In the genomic region with DNA sequence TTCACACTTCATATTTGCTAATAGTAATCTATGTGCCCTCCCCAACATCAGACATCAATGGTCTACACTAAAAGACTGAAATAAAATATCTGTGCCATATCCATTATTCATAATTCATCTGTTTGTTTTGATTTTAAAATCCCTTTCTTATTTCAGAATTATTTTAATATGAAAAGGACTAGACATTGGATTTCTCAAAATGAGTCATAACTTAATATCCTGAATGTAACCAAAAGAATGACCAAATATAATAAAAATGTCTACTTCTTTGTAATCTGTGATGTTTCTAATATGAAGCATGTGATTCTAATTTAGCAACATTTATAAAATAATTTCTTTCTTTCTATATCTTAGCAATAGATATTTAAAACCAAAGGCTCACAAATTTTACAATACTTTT, we compare ENCODE assay signal across 18 cellular contexts.
A peak's percentile ranks its signal among the peaks of the same experiment; 100 is the strongest.
DNase-seq lines count a peak whose midpoint lies in the region; FAIRE-seq and TF ChIP-seq lines count a peak whose summit lies in the region.
"Had no signal": no experiment of that assay in that cellular context is flagged by ENCODE, and none has a peak within 500 bp of the region (broad histone marks: within the 10 kb centered on the region; RNA-seq: fewer than 3 reads in every experiment).

No MANE protein-coding gene starts in this region.

- no peak overlapping the region for H3K27ac ChIP-seq in endothelial cell of umbilical vein (ENCODE audit: insufficient read depth, low read depth, low read length)
- H3K27ac ChIP-seq in kidney (ENCODE audit: low read depth in 2 of 2, low read length in 2 of 2) = no peak overlapping the region
- H3K27ac ChIP-seq: A549, C4-2B, HL-60 had no signal

- no peaks in the 10 kb centered on the region for H3K79me2 ChIP-seq in endothelial cell of umbilical vein (ENCODE audit: control insufficient read depth, insufficient read depth, low read length)

- CTCF ChIA-PET in endothelial cell of umbilical vein (lab: Charles Lee) = interaction anchor here (1.1 to 2.7 kb wide), 4 partner anchors 10 to 33 kb away, joined by 3 to 10 read pairs (median 8); no protein-coding TSS in a partner anchor

- H3K9me3 ChIP-seq in endothelial cell of umbilical vein (replicated peaks; ENCODE audit: control insufficient read depth, insufficient read depth, low read length) (no peaks in the 10 kb centered on the region), kidney (ENCODE audit: control insufficient read depth in 1 of 2, low read length in 2 of 2) (no peaks in the 10 kb centered on the region)
- H3K9me3 ChIP-seq: A549, Caco-2 had no signal

- H3K4me1 ChIP-seq in endothelial cell of umbilical vein (ENCODE audit: control insufficient read depth, extremely low read depth, insufficient read depth, low read length) = no peaks in the 10 kb centered on the region
- no peaks in the 10 kb centered on the region for H3K4me1 ChIP-seq in kidney (ENCODE audit: control insufficient read depth in 1 of 2, insufficient read depth in 1 of 2, low read depth in 1 of 2, low read length in 2 of 2)
- H3K4me1 ChIP-seq: A549, Caco-2 had no signal

- no peak for TF ChIP-seq POLR2A in endothelial cell of umbilical vein (IDR thresholded peaks at IDR 0.05; ENCODE audit: low read depth, low read length)

- no peak overlapping the region for H3K4me3 ChIP-seq in endothelial cell of umbilical vein (replicated peaks in 1 of 3; ENCODE audit: insufficient read depth in 1 of 3, low read depth in 1 of 3, low read length in 3 of 3)
- no peak overlapping the region for H3K4me3 ChIP-seq in kidney (ENCODE audit: low read length in 2 of 2)
- H3K4me3 ChIP-seq: A549 had no signal

- no peak overlapping the region for H3K4me2 ChIP-seq in endothelial cell of umbilical vein (ENCODE audit: insufficient read depth, low read length)
- H3K4me2 ChIP-seq: A549 had no signal

- POLR2A ChIA-PET in endothelial cell of umbilical vein (lab: Charles Lee) = no interaction called here

- H3K36me3 ChIP-seq in endothelial cell of umbilical vein (ENCODE audit: control insufficient read depth in 2 of 2, extremely low read depth in 1 of 2, insufficient read depth in 2 of 2, low read length in 2 of 2) (no peaks in the 10 kb centered on the region), kidney (ENCODE audit: control insufficient read depth in 1 of 2, insufficient read depth in 2 of 2, low read length in 2 of 2) (no peaks in the 10 kb centered on the region)

- intact Hi-C loops in endothelial cell of umbilical vein (cut with micrococcal nuclease) = no loop called here
- intact Hi-C loops in kidney (cut with DNase I) = no loop called here
- intact Hi-C loops in head of caudate nucleus (cut with DNase I) = no loop called here

- H3K9ac ChIP-seq in endothelial cell of umbilical vein (replicated peaks; ENCODE audit: extremely low read depth, insufficient read depth, low read length) (no peak overlapping the region), kidney (ENCODE audit: low read length in 2 of 2) (no peak overlapping the region)

- DNase-seq in LHCN-M2 (ENCODE audit: low read depth) (peak; percentile 13), endothelial cell of umbilical vein (ENCODE audit: low read depth, low spot score) (no peak), kidney (no peak), NCI-H1694 (lab: John Stamatoyannopoulos, UW) (no peak), SHP77 (lab: John Stamatoyannopoulos, UW) (no peak), head of caudate nucleus (no peak)
- DNase-seq: AML-193; Caco-2; CD4-positive, alpha-beta T cell; DMS79; GF-D8; GOT3; H7; HFFc6 had no signal

- H3K27me3 ChIP-seq in endothelial cell of umbilical vein (ENCODE audit: control insufficient read depth in 2 of 2, insufficient read depth in 2 of 2, low read length in 2 of 2) = peaks cover 5 to 28% of the 10 kb centered on the region in 2 experiments

- H3K9me1 ChIP-seq in endothelial cell of umbilical vein (replicated peaks; ENCODE audit: control insufficient read depth, extremely low read depth, insufficient read depth, low read length) = no peaks in the 10 kb centered on the region

- H4K20me1 ChIP-seq in endothelial cell of umbilical vein (replicated peaks; ENCODE audit: control insufficient read depth, extremely low read depth, insufficient read depth, low read length) = no peaks in the 10 kb centered on the region

- no TSS peak for BruUV-seq in endothelial cell of umbilical vein (replicated peaks; lab: Mats Ljungman, UMichigan)

- dilution Hi-C loops in endothelial cell of umbilical vein (cut with MboI; ENCODE audit: extremely low pct_ligation_motif_present, low sequenced_read_pairs) = no loop called here

- TF ChIP-seq CTCF in endothelial cell of umbilical vein (IDR thresholded peaks at IDR 0.05; ENCODE audit: extremely low read depth in 1 of 2, insufficient read depth in 1 of 2, low read depth in 1 of 2, low read length in 2 of 2) = no peak
- TF ChIP-seq CTCF in kidney (IDR thresholded peaks at IDR 0.05; ENCODE audit: borderline replicate concordance, extremely low read depth, insufficient read depth) = no peak

- H2AFZ ChIP-seq in endothelial cell of umbilical vein (ENCODE audit: low read depth, low read length) = no peak overlapping the region

- no peak for FAIRE-seq in endothelial cell of umbilical vein (lab: Jason Lieb, UNC)
- FAIRE-seq in kidney (lab: Jason Lieb, UNC) = peak; percentile 33
- FAIRE-seq: A549, D721Med had no signal

TF ChIP-seq in endothelial cell of umbilical vein, 7 proteins besides CTCF, POLR2A, EP300 and RAD21:
- TF ChIP-seq FOS (IDR thresholded peaks at IDR 0.05; ENCODE audit: borderline replicate concordance, insufficient read depth, low read length) = peak; percentile 7
- no peak for TF ChIP-seq GATA2 (IDR thresholded peaks at IDR 0.05; ENCODE audit: insufficient read depth, insufficient read length, low read depth, low read length)
